8 cellular contexts compared by ENCODE assay signal in genomic region chr1:192539450-192540132, GRCh38. TPM values are rescaled to one million over a fixed set of nuclear protein-coding genes. Genes with fewer than 3 reads are reported as not detected.
DNase-seq lines count a peak whose midpoint lies in the region; ATAC-seq, FAIRE-seq and TF ChIP-seq lines count a peak whose summit lies in the region.

No MANE protein-coding gene starts in this region.

- peak overlapping the region; percentile 76 for H3K4me2 ChIP-seq in OCI-LY7 (ENCODE audit: low read length)

- peak; percentile 55 for FAIRE-seq in GM19239 (lab: Jason Lieb, UNC)

- peaks cover 8% of the 10 kb centered on the region; the same call in 1 of the 2 replicates for H3K9me3 ChIP-seq in OCI-LY7 (ENCODE audit: low read length)
- no peaks in the 10 kb centered on the region for H3K9me3 ChIP-seq in naive thymus-derived CD4-positive, alpha-beta T cell (ENCODE audit: control insufficient read depth in 2 of 3, low read length in 3 of 3)

- BruUV-seq in OCI-LY7 (replicated peaks; lab: Mats Ljungman, UMichigan): TSS peak; percentile 100

- H3K36me3 Mint-ChIP-seq in effector memory CD8-positive, alpha-beta T cell (ENCODE audit: insufficient read depth): peaks cover 3% of the 10 kb centered on the region
- peaks cover 0 to 11% (median 0%) of the 10 kb centered on the region in 5 donors for H3K36me3 Mint-ChIP-seq in naive thymus-derived CD4-positive, alpha-beta T cell

- H2AFZ ChIP-seq in OCI-LY7 (ENCODE audit: low read length): peak overlapping the region; percentile 73

- CTCF ChIA-PET in OCI-LY7 (lab: Charles Lee; ENCODE audit: unreplicated experiment): interaction anchor here (0.5 kb wide), 1 partner anchor 23 kb away, joined by 3 read pairs; no protein-coding TSS in a partner anchor
- CTCF ChIA-PET in naive thymus-derived CD4-positive, alpha-beta T cell (lab: Charles Lee): interaction anchor here (0.9 kb wide), 1 partner anchor 23 kb away, joined by 7 read pairs; no protein-coding TSS in a partner anchor

- POLR2A ChIA-PET in OCI-LY7 (lab: Charles Lee): interaction anchor here (0.6 to 5.2 kb wide), 31 partner anchors 9 to 1090 kb away, joined by 3 to 29 read pairs (median 4); no protein-coding TSS in a partner anchor
- POLR2A ChIA-PET in naive thymus-derived CD4-positive, alpha-beta T cell (lab: Charles Lee): interaction anchor here (1.1 kb wide), 1 partner anchor 16 kb away, joined by 3 read pairs; no protein-coding TSS in a partner anchor

- H3K27me3 Mint-ChIP-seq in effector memory CD8-positive, alpha-beta T cell: no peaks in the 10 kb centered on the region
- H3K27me3 Mint-ChIP-seq in naive thymus-derived CD4-positive, alpha-beta T cell: no peaks in the 10 kb centered on the region

- H3K27ac ChIP-seq in OCI-LY7 (ENCODE audit: low read depth, low read length, poor library complexity, severe bottlenecking): peak overlapping the region; percentile 86
- peak overlapping the region; percentile 47 for H3K27ac ChIP-seq in naive thymus-derived CD4-positive, alpha-beta T cell (ENCODE audit: low read depth, low read length)

- peaks cover 36% of the 10 kb centered on the region for H3K4me1 ChIP-seq in OCI-LY7 (ENCODE audit: insufficient read depth, low read length, poor library complexity, severe bottlenecking)
- peaks cover 10 to 30% of the 10 kb centered on the region in 2 donors for H3K4me1 ChIP-seq in naive thymus-derived CD4-positive, alpha-beta T cell (ENCODE audit: control insufficient read depth in 2 of 2, insufficient read depth in 2 of 2, low read length in 2 of 2)

- H4K20me1 ChIP-seq in OCI-LY7 (ENCODE audit: insufficient read depth, low read length): no peaks in the 10 kb centered on the region

- ATAC-seq in effector memory CD8-positive, alpha-beta T cell (replicated peaks): peak; percentile 55
- peak; percentile 37 for ATAC-seq in naive thymus-derived CD4-positive, alpha-beta T cell

- H3K9me2 ChIP-seq in OCI-LY7 (ENCODE audit: insufficient read depth, low read length): no peaks in the 10 kb centered on the region

- peak overlapping the region; percentile 51 for H3K4me3 ChIP-seq in OCI-LY7 (ENCODE audit: low read depth, low read length, poor library complexity, severe bottlenecking)
- H3K4me3 ChIP-seq in naive thymus-derived CD4-positive, alpha-beta T cell (ENCODE audit: low read length): peak overlapping the region; percentile 8

- no peaks in the 10 kb centered on the region for H3K27me3 ChIP-seq in naive thymus-derived CD4-positive, alpha-beta T cell (ENCODE audit: control insufficient read depth in 2 of 2, insufficient read depth in 2 of 2, low read length in 2 of 2)

- H3K79me2 ChIP-seq in OCI-LY7 (ENCODE audit: insufficient read depth, low read depth, low read length): no peaks in the 10 kb centered on the region

- intact Hi-C loops in OCI-LY7 (cut with micrococcal nuclease; ENCODE audit: unreplicated experiment): loop anchor here (2.0 kb wide), 2 partner anchors 69 to 95 kb away; no protein-coding TSS in a partner anchor
- intact Hi-C loops in naive thymus-derived CD4-positive, alpha-beta T cell (cut with micrococcal nuclease): loop anchor here (1.0 to 2.0 kb wide), 4 partner anchors 10 to 63 kb away; partner anchors contain the start of gene RGS1 (in 2 of the 2)

- H3K27ac Mint-ChIP-seq in effector memory CD8-positive, alpha-beta T cell: peak overlapping the region; percentile 89 to 98
- H3K27ac Mint-ChIP-seq in naive thymus-derived CD4-positive, alpha-beta T cell: peak overlapping the region; percentile 80 to 97 (median 89)

- H3K9me3 Mint-ChIP-seq in effector memory CD8-positive, alpha-beta T cell: no peaks in the 10 kb centered on the region
- H3K9me3 Mint-ChIP-seq in naive thymus-derived CD4-positive, alpha-beta T cell: peaks cover 0 to 9% (median 0%) of the 10 kb centered on the region in 11 donors

- no peak for DNase-seq in GM19239 (ENCODE audit: insufficient read length, low spot score)
- no peak for DNase-seq in OCI-LY7 (ENCODE audit: low spot score)
- no peak for DNase-seq in effector memory CD8-positive, alpha-beta T cell
- DNase-seq in naive thymus-derived CD4-positive, alpha-beta T cell: peak in 4 of 9 donors; percentile 4 to 22 (median 6)
- DNase-seq in hippocampal formation (lab: John Stamatoyannopoulos, UW): no peak
- DNase-seq in stimulated activated naive CD4-positive, alpha-beta T cell treated with Interleukin-2 at 50 U/mL for 16 hours (lab: John Stamatoyannopoulos, UW): no peak
- no peak for DNase-seq in NCI-H2029 treated with DMSO at 0.1 percent for 48 hours (lab: John Stamatoyannopoulos, UW)
- DNase-seq in GOT3 (lab: John Stamatoyannopoulos, UW): no peak

- H3K36me3 ChIP-seq in OCI-LY7 (ENCODE audit: insufficient read depth, low read length): no peaks in the 10 kb centered on the region; the same call in 1 of the 2 replicates
- H3K36me3 ChIP-seq in naive thymus-derived CD4-positive, alpha-beta T cell (ENCODE audit: control insufficient read depth in 2 of 3, insufficient read depth in 3 of 3, low read length in 3 of 3): no peaks in the 10 kb centered on the region

- H3K4me1 Mint-ChIP-seq in effector memory CD8-positive, alpha-beta T cell (ENCODE audit: low read depth in 2 of 2): peaks cover 30 to 49% of the 10 kb centered on the region in 2 donors
- peaks cover 15 to 58% (median 29%) of the 10 kb centered on the region in 7 donors for H3K4me1 Mint-ChIP-seq in naive thymus-derived CD4-positive, alpha-beta T cell

- TF ChIP-seq CTCF in OCI-LY7 (conservative IDR thresholded peaks at IDR 0.05; ENCODE audit: low read length): no peak

- peak overlapping the region; percentile 64 to 73 for H3K4me3 Mint-ChIP-seq in effector memory CD8-positive, alpha-beta T cell
- H3K4me3 Mint-ChIP-seq in naive thymus-derived CD4-positive, alpha-beta T cell: peak overlapping the region; percentile 7 to 88 (median 51)

RNA-seq across cellular contexts. Expression of gene RGS1, which starts 36.0 kb away (rescaled TPM):
- 0.79 and 0.85 TPM in 2 replicates for total RNA-seq in OCI-LY7 (2014; rRNA removed; shearing (Covaris generic))
- total RNA-seq in OCI-LY7 (2022): 0.37 TPM in 1 of 2 replicates, not detected in the other
- total RNA-seq in naive thymus-derived CD4-positive, alpha-beta T cell: 100 to 1,000 TPM in 2 of 5 experiments, 10 to 100 TPM in 1, 1 to 10 TPM in 2; 3.4 to 607 (median 22.1) TPM
- 10 to 100 TPM in 1 of 2 donors, 1 to 10 TPM in 1; 3.4 to 14.3 TPM for polyA plus RNA-seq in naive thymus-derived CD4-positive, alpha-beta T cell
